ENCODE assay signal across 8 cellular contexts in genomic region chr18:21110667-21111350, GRCh38. TPM values are rescaled to one million over a fixed set of nuclear protein-coding genes. Genes with fewer than 3 reads are reported as not detected.
A peak's percentile ranks its signal among the peaks of the same experiment; 100 is the strongest.
DNase-seq lines count a peak whose midpoint lies in the region; ATAC-seq, FAIRE-seq and TF ChIP-seq lines count a peak whose summit lies in the region.

No MANE protein-coding gene starts in this region.

- peak overlapping the region; percentile 82 for H3K27ac Mint-ChIP-seq in glutamatergic neuron (ENCODE audit: unreplicated experiment)

- TF ChIP-seq POLR2A in GM19099 (IDR thresholded peaks at IDR 0.05; ENCODE audit: extremely low read depth, insufficient read length, low read depth) (peak; percentile 48), tibial nerve (IDR thresholded peaks at IDR 0.05) (no peak)

- FAIRE-seq in pancreas (lab: Jason Lieb, UNC), result no peak

- H3K9me3 Mint-ChIP-seq in glutamatergic neuron (ENCODE audit: unreplicated experiment), result peaks cover 10% of the 10 kb centered on the region

- peaks cover 3% of the 10 kb centered on the region for H3K27me3 Mint-ChIP-seq in glutamatergic neuron (ENCODE audit: unreplicated experiment)

- 0% methylated on average over 43 to 47 of the region's 47 CpGs for WGBS in pancreas, 2 donors
- 0% methylated on average over 33 to 46 of the region's 47 CpGs for WGBS in tibial nerve, 2 donors

- H3K4me3 ChIP-seq in pancreas (peak overlapping the region; percentile 92 to 99 (median 95)), tibial nerve (peak overlapping the region; percentile 76 to 95 (median 94))

- peaks cover 4% of the 10 kb centered on the region for H3K36me3 Mint-ChIP-seq in glutamatergic neuron (ENCODE audit: unreplicated experiment)

- no peak for TF ChIP-seq CTCF in glutamatergic neuron (IDR thresholded peaks at IDR 0.05; ENCODE audit: partially characterized antibody, unreplicated experiment)
- no peak for TF ChIP-seq CTCF in pancreas (IDR thresholded peaks at IDR 0.05)
- TF ChIP-seq CTCF in tibial nerve (IDR thresholded peaks at IDR 0.05), result no peak

- H3K4me3 Mint-ChIP-seq in glutamatergic neuron (ENCODE audit: unreplicated experiment), result peak overlapping the region; percentile 92

- H3K4me1 Mint-ChIP-seq in glutamatergic neuron (ENCODE audit: low read depth, unreplicated experiment), result peaks cover 15% of the 10 kb centered on the region

- no peak for TF ChIP-seq EP300 in tibial nerve (IDR thresholded peaks at IDR 0.05)

- no peaks in the 10 kb centered on the region for H3K27me3 ChIP-seq in pancreas
- H3K27me3 ChIP-seq in tibial nerve, result no peaks in the 10 kb centered on the region

- ATAC-seq in HG03378 (IDR thresholded peaks at IDR 0.05; ENCODE audit: unreplicated experiment) (peak; percentile 31), pancreas (peak; percentile 17 to 45 (median 38))

- DNase-seq in Ammon's horn (ENCODE audit: low spot score), result peak; percentile 56
- DNase-seq in SHP77 treated with DMSO at 0.1 percent for 48 hours (lab: John Stamatoyannopoulos, UW), result peak; percentile 42
- peak; percentile 70 for DNase-seq in activated naive CD4-positive, alpha-beta T cell treated with Interleukin-2 at 50 U/mL for 16 hours
- DNase-seq in glutamatergic neuron, result peak; percentile 55
- DNase-seq in pancreas, result peak; percentile 21 to 77 (median 50)
- peak in 1 of 2 donors; percentile 12 for DNase-seq in tibial nerve (ENCODE audit: low spot score in 2 of 2)

- H3K9me3 ChIP-seq in pancreas (no peaks in the 10 kb centered on the region), tibial nerve (no peaks in the 10 kb centered on the region)

- H3K36me3 ChIP-seq in pancreas (no peaks in the 10 kb centered on the region), tibial nerve (no peaks in the 10 kb centered on the region)

- peaks cover 12 to 33% (median 18%) of the 10 kb centered on the region in 3 donors for H3K4me1 ChIP-seq in pancreas
- peaks cover 0 to 46% (median 23%) of the 10 kb centered on the region in 4 donors for H3K4me1 ChIP-seq in tibial nerve

- intact Hi-C loops in pancreas (cut with DNase I), result no loop called here

- H3K27ac ChIP-seq in pancreas, result peak overlapping the region; percentile 91 to 97 (median 94)
- H3K27ac ChIP-seq in tibial nerve, result peak overlapping the region; percentile 88 to 99 (median 98)

RNA-seq across cellular contexts. Expression of gene ROCK1, which starts 0.8 kb away (rescaled TPM):
- total RNA-seq in glutamatergic neuron (ENCODE audit: unreplicated experiment), result 59.9 TPM
- total RNA-seq in pancreas, result 10 to 100 TPM; 11.1 to 25.1 (median 13.7) TPM
- 1 to 10 TPM; 6.1 to 9.3 TPM for polyA plus RNA-seq in pancreas
- 10 to 100 TPM; 78.3 to 94.6 (median 91.4) TPM for total RNA-seq in tibial nerve
